21 cellular contexts compared by ENCODE assay signal in the genomic region with DNA sequence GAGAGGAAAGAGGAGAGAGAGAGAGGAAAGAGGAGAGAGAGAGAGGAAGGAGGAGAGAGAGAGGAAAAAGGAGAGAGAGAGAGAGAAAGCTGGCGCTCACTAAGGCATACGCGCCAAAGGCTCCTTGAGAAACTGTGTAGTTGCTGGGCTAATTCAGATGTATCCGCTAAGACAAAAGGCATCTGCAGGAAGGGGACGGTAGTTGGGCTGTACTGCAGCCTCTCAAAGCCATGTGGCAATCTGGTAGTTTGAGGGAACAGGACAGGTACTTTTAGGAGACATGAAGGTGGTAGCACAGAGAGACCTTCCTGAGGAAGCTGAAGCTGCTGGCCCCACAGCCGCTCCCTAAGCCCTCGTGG.
"Had no signal": no experiment of that assay in that cellular context is flagged by ENCODE, and none has a peak within 500 bp of the region (broad histone marks: within the 10 kb centered on the region; RNA-seq: fewer than 3 reads in every experiment).

No MANE protein-coding gene starts in this region.

- DNase-seq: activated CD4-positive, alpha-beta memory T cell treated with anti-CD3 and anti-CD28 coated beads for 36 hours; activated CD4-positive, alpha-beta T cell treated with anti-CD3 and anti-CD28 coated beads for 48 hours; activated CD8-positive, alpha-beta memory T cell treated with anti-CD3 and anti-CD28 coated beads, Interleukin-2, amount 10 ng/mL, durations not matched to agents 7 days and 5 days; activated gamma-delta T cell treated with Interleukin-2 at 50 U/mL for 16 hours; activated T-cell treated with anti-CD3 and anti-CD28 coated beads for 4 hours; amygdala; cerebellar nuclear complex; endodermal cell; esophagus squamous epithelium; gastrocnemius medialis; hippocampal formation; left ventricle myocardium superior; pancreas; right cardiac atrium; stimulated activated CD4-positive, alpha-beta T cell treated with anti-CD3 and anti-CD28 coated beads, Interleukin-12 subunit alpha, Interleukin-12 subunit beta, amount 100 ng/mL, for 4 hours; stimulated activated CD4-positive, alpha-beta T cell treated with anti-CD3 and anti-CD28 coated beads, Interleukin-4, amount 100 ng/mL, for 4 hours; stimulated activated naive CD8-positive, alpha-beta T cell treated with anti-CD3 and anti-CD28 coated beads, Interleukin-15, Interleukin-2, amounts not matched to agents 100 U/mL and 50 U/mL, for 24 hours; T-helper 17 cell; upper lobe of left lung had no signal

- H3K4me1 ChIP-seq: gastrocnemius medialis, pancreas had no signal

- H3K27ac Mint-ChIP-seq: activated CD4-positive, alpha-beta memory T cell treated with anti-CD3 and anti-CD28 coated beads for 36 hours; activated CD8-positive, alpha-beta memory T cell treated with anti-CD3 and anti-CD28 coated beads, Interleukin-2, amount 10 ng/mL, durations not matched to agents 7 days and 5 days; endodermal cell; nephron; T-helper 17 cell had no signal

- H3K27me3 ChIP-seq: upper lobe of left lung had no signal

- H3K9me3 Mint-ChIP-seq: activated CD4-positive, alpha-beta memory T cell treated with anti-CD3 and anti-CD28 coated beads for 36 hours had no signal

- ATAC-seq: activated CD8-positive, alpha-beta memory T cell treated with anti-CD3 and anti-CD28 coated beads, Interleukin-2, amount 10 ng/mL, durations not matched to agents 7 days and 5 days; gastrocnemius medialis; left ventricle myocardium superior; pancreas; right cardiac atrium; stimulated activated naive CD8-positive, alpha-beta T cell treated with anti-CD3 and anti-CD28 coated beads, Interleukin-15, Interleukin-2, amounts not matched to agents 100 U/mL and 50 U/mL, for 24 hours; T-helper 17 cell had no signal

- H3K36me3 Mint-ChIP-seq: activated CD4-positive, alpha-beta memory T cell treated with anti-CD3 and anti-CD28 coated beads for 36 hours; activated CD8-positive, alpha-beta memory T cell treated with anti-CD3 and anti-CD28 coated beads, Interleukin-2, amount 10 ng/mL, durations not matched to agents 7 days and 5 days had no signal

- H3K36me3 ChIP-seq: esophagus squamous epithelium, gastrocnemius medialis, pancreas, upper lobe of left lung had no signal

- H3K4me3 Mint-ChIP-seq: activated CD4-positive, alpha-beta memory T cell treated with anti-CD3 and anti-CD28 coated beads for 36 hours; activated CD8-positive, alpha-beta memory T cell treated with anti-CD3 and anti-CD28 coated beads, Interleukin-2, amount 10 ng/mL, durations not matched to agents 7 days and 5 days; endodermal cell; nephron had no signal

- H3K9me3 ChIP-seq: esophagus squamous epithelium, gastrocnemius medialis, pancreas, upper lobe of left lung had no signal

- H3K27ac ChIP-seq: coronary artery, esophagus squamous epithelium, gastrocnemius medialis, pancreas, upper lobe of left lung had no signal

- H3K4me3 ChIP-seq: coronary artery, esophagus squamous epithelium, gastrocnemius medialis, pancreas, upper lobe of left lung had no signal
